Comparison of ENCODE assay signal across 31 cellular contexts in the genomic region with DNA sequence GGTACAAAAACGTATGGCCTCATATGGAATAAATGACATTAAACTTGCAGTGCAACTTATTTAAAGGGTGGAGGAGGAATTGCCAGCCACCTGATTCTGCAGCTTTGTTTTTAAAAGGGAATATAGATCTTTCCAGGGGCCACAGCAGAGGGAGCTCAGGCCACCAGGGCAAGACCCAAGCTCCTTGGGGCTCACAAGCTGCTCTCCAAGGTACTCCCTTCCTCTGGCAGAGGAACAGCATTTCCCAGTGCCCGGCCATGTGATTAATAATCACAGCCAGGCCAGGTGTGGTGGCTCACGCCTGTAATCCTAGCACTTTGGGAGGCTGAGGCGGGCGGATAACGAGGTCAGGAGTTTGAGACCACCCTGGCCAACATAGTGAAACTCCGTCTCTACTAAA. TPM values are rescaled to one million over a fixed set of nuclear protein-coding genes. Genes with fewer than 3 reads are reported as not detected.
A peak's percentile ranks its signal among the peaks of the same experiment; 100 is the strongest.
DNase-seq lines count a peak whose midpoint lies in the region; ATAC-seq and TF ChIP-seq lines count a peak whose summit lies in the region.
"Had no signal": no experiment of that assay in that cellular context is flagged by ENCODE, and none has a peak within 500 bp of the region (broad histone marks: within the 10 kb centered on the region; RNA-seq: fewer than 3 reads in every experiment).

No MANE protein-coding gene starts in this region.

- no peak overlapping the region for H3K27ac Mint-ChIP-seq in GM23338
- H3K27ac Mint-ChIP-seq in WTC11, result no peak overlapping the region
- H3K27ac Mint-ChIP-seq: CD4-positive, alpha-beta memory T cell; H9; T-helper 1 cell treated with Interleukin-12 subunit alpha and Interleukin-12 subunit beta and Interleukin-4 antibody, amounts not matched to agents 30 μg/mL and 1 μg/mL, for 36 hours had no signal

- no peak for TF ChIP-seq EP300 in suprapubic skin (IDR thresholded peaks at IDR 0.05)

- H3K4me1 Mint-ChIP-seq in GM23338 (no peaks in the 10 kb centered on the region), WTC11 (no peaks in the 10 kb centered on the region)
- H3K4me1 Mint-ChIP-seq: CD4-positive, alpha-beta memory T cell; H9 had no signal

- TF ChIP-seq CTCF in GM23338 (conservative IDR thresholded peaks at IDR 0.05; ENCODE audit: low read depth in 2 of 2) (no peak), WTC11 (IDR thresholded peaks at IDR 0.05) (no peak), smooth muscle cell (IDR thresholded peaks at IDR 0.05; ENCODE audit: borderline replicate concordance, insufficient read depth, poor library complexity, severe bottlenecking) (no peak), suprapubic skin (IDR thresholded peaks at IDR 0.05) (no peak)

- ATAC-seq in GM23338, result peak; percentile 69
- ATAC-seq in WTC11, result peak; percentile 81
- ATAC-seq: K562, PC-3 had no signal

- POLR2A ChIA-PET in WTC11 (lab: Charles Lee), result no interaction called here

- H3K4me1 ChIP-seq in GM23338 (ENCODE audit: insufficient read depth) (no peaks in the 10 kb centered on the region), smooth muscle cell (ENCODE audit: low read depth) (no peaks in the 10 kb centered on the region), suprapubic skin (no peaks in the 10 kb centered on the region)

- H3K9me3 Mint-ChIP-seq in GM23338 (peaks cover 29% of the 10 kb centered on the region), WTC11 (peaks cover 29% of the 10 kb centered on the region)

- H3K27ac ChIP-seq in GM23338 (ENCODE audit: low read depth) (no peak overlapping the region), smooth muscle cell (ENCODE audit: low read depth) (no peak overlapping the region), suprapubic skin (no peak overlapping the region)
- H3K27ac ChIP-seq: HL-60 had no signal

- H3K9me2 ChIP-seq in GM23338 (ENCODE audit: insufficient read depth), result no peaks in the 10 kb centered on the region

- CTCF ChIA-PET in WTC11 (lab: Charles Lee), result interaction anchor here (1.1 kb wide), 1 partner anchor 26 kb away, joined by 8 read pairs; no protein-coding TSS in a partner anchor

- H3K9me3 ChIP-seq in smooth muscle cell (replicated peaks; ENCODE audit: low read depth), result no peaks in the 10 kb centered on the region
- peaks cover 4% of the 10 kb centered on the region for H3K9me3 ChIP-seq in suprapubic skin

- H3K4me3 Mint-ChIP-seq in GM23338, result no peak overlapping the region
- H3K4me3 Mint-ChIP-seq in WTC11, result no peak overlapping the region
- H3K4me3 Mint-ChIP-seq: CD4-positive, alpha-beta memory T cell; H9; T-helper 1 cell treated with Interleukin-12 subunit alpha and Interleukin-12 subunit beta and Interleukin-4 antibody, amounts not matched to agents 30 μg/mL and 1 μg/mL, for 36 hours had no signal

- no peaks in the 10 kb centered on the region for H3K79me2 ChIP-seq in GM23338 (replicated peaks; ENCODE audit: insufficient read depth)
- H3K79me2 ChIP-seq in smooth muscle cell (ENCODE audit: low read depth), result no peaks in the 10 kb centered on the region

- H3K36me3 Mint-ChIP-seq in GM23338 (ENCODE audit: low read depth) (peaks cover 15% of the 10 kb centered on the region; the same call in 2 of the 3 replicates), WTC11 (peaks cover 13% of the 10 kb centered on the region)

- no peak for TF ChIP-seq POLR2A in suprapubic skin (IDR thresholded peaks at IDR 0.05)

- H3K27me3 ChIP-seq in GM23338 (ENCODE audit: insufficient read depth), result no peaks in the 10 kb centered on the region
- H3K27me3 ChIP-seq in smooth muscle cell (ENCODE audit: low read depth), result peaks cover 9% of the 10 kb centered on the region
- no peaks in the 10 kb centered on the region for H3K27me3 ChIP-seq in suprapubic skin

- peak; percentile 26 for DNase-seq in GM23338 (ENCODE audit: low spot score)
- no peak for DNase-seq in WTC11 (ENCODE audit: low spot score)
- peak; percentile 55 for DNase-seq in iPS-NIHi11 (ENCODE audit: low spot score)
- DNase-seq in smooth muscle cell (lab: John Stamatoyannopoulos, UW; ENCODE audit: unreplicated experiment), result no peak
- DNase-seq in D341Med (ENCODE audit: low spot score), result no peak
- DNase-seq in SIG-M5 (lab: John Stamatoyannopoulos, UW), result no peak
- DNase-seq in suprapubic skin (ENCODE audit: low spot score in 2 of 2), result no peak
- DNase-seq: C1 segment of cervical spinal cord; CD4-positive, alpha-beta memory T cell; COR-L47; DMS79 treated with DMSO at 0.1 percent for 48 hours; H9; NCI-H1105 treated with DMSO at 0.1 percent for 48 hours; NCI-H146; NCI-H1930; NCI-H2107; NCI-H446 treated with DMSO at 0.1 percent for 48 hours; NCI-H526; NCI-H82; NK-92 treated with Interleukin-12 subunit alpha and Interleukin-12 subunit beta, amount 100 ng/mL, for 24 hours; PC-3; Right ventricle myocardium superior; RPMI8226; SW 1271 had no signal

- H3K36me3 ChIP-seq in GM23338 (ENCODE audit: insufficient read depth), result peaks cover 9% of the 10 kb centered on the region
- H3K36me3 ChIP-seq in smooth muscle cell (ENCODE audit: low read depth), result no peaks in the 10 kb centered on the region
- H3K36me3 ChIP-seq in suprapubic skin, result no peaks in the 10 kb centered on the region

- no peak overlapping the region for H2AFZ ChIP-seq in GM23338
- no peak overlapping the region for H2AFZ ChIP-seq in smooth muscle cell (ENCODE audit: low read depth)

- no peak overlapping the region for H3K9ac ChIP-seq in smooth muscle cell (ENCODE audit: low read depth)

- H3F3A ChIP-seq in GM23338 (replicated peaks; ENCODE audit: low read depth), result no peaks in the 10 kb centered on the region
- H3F3A ChIP-seq in smooth muscle cell (ENCODE audit: low read depth), result no peaks in the 10 kb centered on the region

- peaks cover 4% of the 10 kb centered on the region for H3K27me3 Mint-ChIP-seq in GM23338 (ENCODE audit: insufficient read depth, low read depth, poor library complexity)
- H3K27me3 Mint-ChIP-seq in WTC11 (ENCODE audit: low read depth), result no peaks in the 10 kb centered on the region; the same call in 1 of the 2 replicates

- WGBS in smooth muscle cell (ENCODE audit: low lambda C conversion rate), result 87% methylated on average over 7 of the region's 7 CpGs
- WGBS in suprapubic skin, result 83% methylated on average over 7 of the region's 7 CpGs

- H3K4me2 ChIP-seq in GM23338 (no peak overlapping the region), smooth muscle cell (no peak overlapping the region)

- H4K20me1 ChIP-seq in GM23338 (replicated peaks; ENCODE audit: insufficient read depth), result no peaks in the 10 kb centered on the region
- H4K20me1 ChIP-seq in smooth muscle cell (ENCODE audit: low read depth), result no peaks in the 10 kb centered on the region

- no peak overlapping the region for H3K4me3 ChIP-seq in GM23338
- no peak overlapping the region for H3K4me3 ChIP-seq in smooth muscle cell
- no peak overlapping the region for H3K4me3 ChIP-seq in suprapubic skin
- H3K4me3 ChIP-seq: K562 had no signal

TF ChIP-seq in GM23338, 12 proteins besides CTCF, POLR2A, EP300 and RAD21 (continues in another document):
- TF ChIP-seq ZNF114 (CRISPR knock-in tag; IDR thresholded peaks at IDR 0.05) (no peak), CREB1 (CRISPR knock-in tag; IDR thresholded peaks at IDR 0.05; ENCODE audit: low read depth) (no peak), NANOG (IDR thresholded peaks at IDR 0.05; ENCODE audit: borderline replicate concordance) (no peak), EZH2 (IDR thresholded peaks at IDR 0.05; ENCODE audit: low read depth, unreplicated experiment) (no peak)

TF ChIP-seq in WTC11, 78 proteins besides CTCF, POLR2A, EP300 and RAD21:
- TF ChIP-seq MXD4 (CRISPR knock-in tag; IDR thresholded peaks at IDR 0.05; ENCODE audit: borderline replicate concordance), result no peak

RNA-seq across cellular contexts. Expression of gene ACOD1, which starts 6.3 kb away (rescaled TPM):
- total RNA-seq in GM23338 (2014; rRNA removed; shearing (Covaris generic)), result not detected in 2 replicates
- polyA plus RNA-seq in GM23338 (2016; fragmentation: Nextera tagmentation; extraction: Ambion mirVana) (not detected in 2 replicates), smooth muscle cell (not detected in 2 replicates)
- polyA plus RNA-seq in PFSK-1 (2012; ENCODE audit: insufficient read length, low read depth), result not detected
- total RNA-seq in WTC11 (2021) (not detected in 3 replicates), smooth muscle cell (not detected in 2 replicates), suprapubic skin (not detected)
- total RNA-seq: A673; CD4-positive, alpha-beta memory T cell; H9; K562; LHCN-M2; MCF 10A; PC-3; Right ventricle myocardium superior had no signal
- polyA plus RNA-seq: CD4-positive, alpha-beta memory T cell; K562 had no signal

RNA-seq across cellular contexts. Expression of gene CLN5, which starts 37.3 kb away (rescaled TPM):
- 8.0 and 9.5 TPM in 2 replicates for total RNA-seq in GM23338 (2014; rRNA removed; shearing (Covaris generic))
- polyA plus RNA-seq in GM23338 (2016; fragmentation: Nextera tagmentation; extraction: Ambion mirVana), result 5.2 and 6.5 TPM in 2 replicates
- polyA plus RNA-seq in PFSK-1 (2012; ENCODE audit: insufficient read length, low read depth), result 4.5 TPM
- 9.2 to 11.9 TPM (median 9.3 TPM) in 3 replicates for total RNA-seq in WTC11 (2021)
- 28.3 and 33.5 TPM in 2 replicates for total RNA-seq in smooth muscle cell
- 17.9 and 18.2 TPM in 2 replicates for polyA plus RNA-seq in smooth muscle cell
- 10 to 100 TPM; 15.0 to 27.7 (median 19.4) TPM for total RNA-seq in suprapubic skin

Comparison
In these comparisons a context has a peak if more than half of its experiments do, and no peak if none do; other contexts are left out.
1. DNase-seq: peak in GM23338 (single experiment) and iPS-NIHi11 (single experiment); none in WTC11 (single experiment), smooth muscle cell (single experiment), D341Med (single experiment), SIG-M5 (single experiment) and suprapubic skin (0 of 2).